ENCODE assay signal across 20 cellular contexts in the genomic region with DNA sequence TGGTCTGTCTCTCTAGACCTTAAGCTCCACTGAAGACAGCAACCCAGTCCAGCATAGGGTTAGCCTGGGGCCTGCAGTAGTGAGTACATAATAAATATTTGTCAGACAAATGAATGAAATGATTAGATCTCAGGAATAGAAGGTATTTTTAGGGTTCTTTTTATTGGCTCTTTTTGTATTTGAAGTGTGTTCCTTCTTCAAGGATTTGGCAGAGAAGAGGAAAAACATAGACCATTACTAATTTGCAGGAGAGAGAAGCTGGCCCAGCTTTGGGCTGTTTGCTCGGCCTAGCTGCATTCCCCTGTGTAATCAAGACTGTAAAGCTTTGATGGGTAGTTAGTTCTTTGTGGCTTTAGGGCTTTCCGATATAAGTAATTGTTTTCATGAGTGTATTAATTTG.
"Had no signal": no experiment of that assay in that cellular context is flagged by ENCODE, and none has a peak within 500 bp of the region (broad histone marks: within the 10 kb centered on the region; RNA-seq: fewer than 3 reads in every experiment).

No MANE protein-coding gene starts in this region.

- H3K4me3 ChIP-seq: dorsolateral prefrontal cortex, heart left ventricle, lung, mucosa of descending colon, skin epidermis, testis, tibial nerve, upper lobe of right lung had no signal

- DNase-seq: cortex of kidney; dorsolateral prefrontal cortex; effector CD8-positive, alpha-beta T cell; heart left ventricle; hippocampal formation; left colon; left ventricle myocardium superior; mucosa of descending colon; naive thymus-derived CD8-positive, alpha-beta T cell; stimulated activated CD4-positive, alpha-beta T cell treated with anti-CD3 and anti-CD28 coated beads, Interleukin-2, amount 100 ng/mL, for 24 hours; stimulated activated CD4-positive, alpha-beta T cell treated with anti-CD3 and anti-CD28 coated beads, Interleukin-4, amount 100 ng/mL, for 4 hours; stimulated activated naive B cell treated with anti-CD40 and anti-IgM and Interleukin-4, amounts not matched to agents 10 μg/mL and 1 μg/mL and 100 μg/mL, for 72 hours; stimulated activated naive CD8-positive, alpha-beta T cell treated with anti-CD3 and anti-CD28 coated beads, Interleukin-15, amount 100 ng/mL, for 72 hours; testis; upper lobe of right lung had no signal

- H3K4me1 Mint-ChIP-seq: stimulated activated naive CD8-positive, alpha-beta T cell treated with anti-CD3 and anti-CD28 coated beads, Interleukin-15, amount 100 ng/mL, for 72 hours had no signal

- H3K9me3 Mint-ChIP-seq: naive thymus-derived CD8-positive, alpha-beta T cell; stimulated activated naive B cell treated with anti-CD40 and anti-IgM and Interleukin-4, amounts not matched to agents 10 μg/mL and 1 μg/mL and 100 μg/mL, for 72 hours; stimulated activated naive CD8-positive, alpha-beta T cell treated with anti-CD3 and anti-CD28 coated beads, Interleukin-15, amount 100 ng/mL, for 72 hours had no signal

- ATAC-seq: heart left ventricle; left colon; left ventricle myocardium superior; mucosa of descending colon; naive thymus-derived CD8-positive, alpha-beta T cell; sciatic nerve; stimulated activated naive B cell treated with anti-CD40 and anti-IgM and Interleukin-4, amounts not matched to agents 10 μg/mL and 1 μg/mL and 100 μg/mL, for 72 hours; stimulated activated naive CD8-positive, alpha-beta T cell treated with anti-CD3 and anti-CD28 coated beads, Interleukin-15, amount 100 ng/mL, for 72 hours; upper lobe of right lung had no signal

- H3K4me3 Mint-ChIP-seq: naive thymus-derived CD8-positive, alpha-beta T cell; stimulated activated naive B cell treated with anti-CD40 and anti-IgM and Interleukin-4, amounts not matched to agents 10 μg/mL and 1 μg/mL and 100 μg/mL, for 72 hours; stimulated activated naive CD8-positive, alpha-beta T cell treated with anti-CD3 and anti-CD28 coated beads, Interleukin-15, amount 100 ng/mL, for 72 hours had no signal

- H3K27ac ChIP-seq: heart left ventricle, neutrophil, skin epidermis, testis, tibial nerve, upper lobe of right lung had no signal

- H3K27ac Mint-ChIP-seq: naive thymus-derived CD8-positive, alpha-beta T cell; stimulated activated naive B cell treated with anti-CD40 and anti-IgM and Interleukin-4, amounts not matched to agents 10 μg/mL and 1 μg/mL and 100 μg/mL, for 72 hours; stimulated activated naive CD8-positive, alpha-beta T cell treated with anti-CD3 and anti-CD28 coated beads, Interleukin-15, amount 100 ng/mL, for 72 hours had no signal

- H3K27me3 Mint-ChIP-seq: naive thymus-derived CD8-positive, alpha-beta T cell; stimulated activated naive B cell treated with anti-CD40 and anti-IgM and Interleukin-4, amounts not matched to agents 10 μg/mL and 1 μg/mL and 100 μg/mL, for 72 hours; stimulated activated naive CD8-positive, alpha-beta T cell treated with anti-CD3 and anti-CD28 coated beads, Interleukin-15, amount 100 ng/mL, for 72 hours had no signal
